ENCODE assay signal across 9 cellular contexts in genomic region chr5:114201332-114201731, GRCh38.
"Had no signal": no experiment of that assay in that cellular context is flagged by ENCODE, and none has a peak within 500 bp of the region (broad histone marks: within the 10 kb centered on the region; RNA-seq: fewer than 3 reads in every experiment).

No MANE protein-coding gene starts in this region.

- H3K4me2 ChIP-seq: GM23338 had no signal

- H3K36me3 ChIP-seq: HAP-1 had no signal

- H3K4me3 ChIP-seq: GM23338, HAP-1, K562 had no signal

- H2AFZ ChIP-seq: GM23338 had no signal

- H3K9me3 ChIP-seq: HAP-1 had no signal

- FAIRE-seq: HTR-8/SVneo, K562 had no signal

- ATAC-seq: GM23338, HCT116, K562 had no signal

- DNase-seq: H7, HFFc6, IMR-90, KG1 had no signal
